18 cellular contexts compared by ENCODE assay signal in genomic region chr19:37695144-37695899, GRCh38. TPM values are rescaled to one million over a fixed set of nuclear protein-coding genes. Genes with fewer than 3 reads are reported as not detected.
DNase-seq lines count a peak whose midpoint lies in the region; ATAC-seq, FAIRE-seq and TF ChIP-seq lines count a peak whose summit lies in the region.
"Had no signal": no experiment of that assay in that cellular context is flagged by ENCODE, and none has a peak within 500 bp of the region (broad histone marks: within the 10 kb centered on the region; RNA-seq: fewer than 3 reads in every experiment).

No MANE protein-coding gene starts in this region.

- no peak overlapping the region for H3K18ac ChIP-seq in H1 (ENCODE audit: extremely low read depth, low read length)

- H3K9ac ChIP-seq in H1 (replicated peaks in 1 of 4; ENCODE audit: extremely low read depth in 1 of 4, low read depth in 3 of 4, low read length in 3 of 4) = no peak overlapping the region

- H3K23ac ChIP-seq in H1 (ENCODE audit: insufficient read length) = no peak overlapping the region

- no peaks in the 10 kb centered on the region for H3K79me1 ChIP-seq in H1 (ENCODE audit: low read depth, low read length)

- no peak overlapping the region for H2AFZ ChIP-seq in H1 (ENCODE audit: low read length)

- H3K23me2 ChIP-seq in H1 (ENCODE audit: low read depth, low read length) = peaks cover 4% of the 10 kb centered on the region

- H3K56ac ChIP-seq in H1 (replicated peaks; ENCODE audit: insufficient read length, low read depth, low read length) = no peak overlapping the region

- H4K20me1 ChIP-seq in H1 (replicated peaks in 1 of 2; ENCODE audit: control insufficient read depth in 1 of 2, insufficient read depth in 2 of 2, low read length in 2 of 2) = peaks cover 0 to 7% of the 10 kb centered on the region in 2 experiments

- no peak overlapping the region for H2AK5ac ChIP-seq in H1 (ENCODE audit: low read depth, low read length)

- no peak overlapping the region for H3K27ac ChIP-seq in H1 (ENCODE audit: low read depth, low read length)
- H3K27ac ChIP-seq: C4-2B had no signal

- peaks cover 8 to 13% of the 10 kb centered on the region in 2 experiments for H3K9me3 ChIP-seq in H1 (ENCODE audit: insufficient read depth in 2 of 2, low read depth in 1 of 2, low read length in 1 of 2)

- no peak for TF ChIP-seq CTCF in H1 (IDR thresholded peaks at IDR 0.05; ENCODE audit: control extremely low read depth in 1 of 3, insufficient read depth in 1 of 3, low read depth in 1 of 3, low read length in 3 of 3)

- H2BK120ac ChIP-seq in H1 (replicated peaks; ENCODE audit: low read depth, low read length) = no peak overlapping the region

- H2BK12ac ChIP-seq in H1 (ENCODE audit: low read depth, low read length) = no peak overlapping the region

- peak; percentile 48 for FAIRE-seq in H1 (lab: Jason Lieb, UNC)
- FAIRE-seq: A204.1, D721Med, GM19239 had no signal

- no peak overlapping the region for H2BK15ac ChIP-seq in H1 (ENCODE audit: low read length)

- DNase-seq in H7 (peak; percentile 58), H1 (ENCODE audit: low read depth in 1 of 2, low spot score in 2 of 2) (no peak), iPS-NIHi7 (ENCODE audit: extremely low spot score) (peak; percentile 38), left lobe of liver (ENCODE audit: low spot score) (no peak), NCI-H226 (no peak)
- no peak for DNase-seq in stimulated activated naive CD4-positive, alpha-beta T cell (lab: John Stamatoyannopoulos, UW)
- DNase-seq: AML-193; Caco-2; CD4-positive, alpha-beta T cell; DMS79; GF-D8; KG1 had no signal

- no peak overlapping the region for H3K4me2 ChIP-seq in H1 (ENCODE audit: insufficient read depth in 1 of 2, low read depth in 2 of 2, low read length in 2 of 2)

- WGBS in H1 (ENCODE audit: extremely low coverage in 1 of 2, insufficient coverage in 1 of 2, insufficient read length in 1 of 2, insufficient replicate concordance in 2 of 2, low coverage in 1 of 2, low lambda C conversion rate in 2 of 2, missing lambda C conversion rate in 1 of 2), 2 experiments = 58% methylated on average over 2 of the region's 3 CpGs; no CpG with 5 or more reads in 1 of the 2 experiments

- H2BK5ac ChIP-seq in H1 (ENCODE audit: low read depth, low read length) = no peak overlapping the region

- peaks cover 0 to 2% (median 0%) of the 10 kb centered on the region in 4 experiments; a peak in 1 of 7 replicates for H3K4me1 ChIP-seq in H1 (replicated peaks in 1 of 4; ENCODE audit: control insufficient read depth in 3 of 4, insufficient read depth in 4 of 4, low read length in 3 of 4)
- H3K4me1 ChIP-seq: HAP-1 had no signal

- H3K79me2 ChIP-seq in H1 (ENCODE audit: control insufficient read depth in 1 of 2, insufficient read depth in 2 of 2, low read length in 2 of 2) = no peaks in the 10 kb centered on the region

- ATAC-seq in left lobe of liver = no peak

- H3K27me3 ChIP-seq in H7 (ENCODE audit: control insufficient read depth, insufficient read depth, low read length) (peaks cover 17% of the 10 kb centered on the region; the same call in 1 of the 2 replicates), H1 (replicated peaks in 1 of 4; ENCODE audit: control insufficient read depth in 3 of 4, extremely low read depth in 1 of 4, insufficient read depth in 3 of 4, low read length in 3 of 4) (peaks cover 1 to 17% (median 9%) of the 10 kb centered on the region in 4 experiments; a peak in 5 of 7 replicates)

- H3K4ac ChIP-seq in H1 (replicated peaks; ENCODE audit: insufficient read length, low read depth, low read length) = no peak overlapping the region

- no peak overlapping the region for H4K91ac ChIP-seq in H1 (replicated peaks; ENCODE audit: insufficient read length, low read length)

- TF ChIP-seq EP300 in H1 (IDR thresholded peaks at IDR 0.05; ENCODE audit: borderline replicate concordance in 1 of 2, low read depth in 2 of 2, low read length in 2 of 2) = no peak

- no peak overlapping the region for H4K5ac ChIP-seq in H1 (ENCODE audit: insufficient read length, low read depth, low read length)

- no peak for TF ChIP-seq POLR2A in H1 (IDR thresholded peaks at IDR 0.05; ENCODE audit: control extremely low read depth in 1 of 2, low read depth in 2 of 2, low read length in 2 of 2)

- TF ChIP-seq RAD21 in H1 (IDR thresholded peaks at IDR 0.05 in 1 of 2, conservative IDR thresholded peaks at IDR 0.05 in 1 of 2; ENCODE audit: low read depth in 2 of 2, low read length in 2 of 2) = 0 out of 4 replicates have a peak, but pooled peaks of 1 of the 2 experiments have one; percentile 0

- no peak overlapping the region for H4K8ac ChIP-seq in H1 (ENCODE audit: extremely low read depth, insufficient read depth, low read length)

- no peak overlapping the region for H2BK20ac ChIP-seq in H1 (ENCODE audit: low read length)

- H3K4me3 ChIP-seq in H7 (ENCODE audit: insufficient read depth, low read depth, low read length) = no peak overlapping the region
- H3K4me3 ChIP-seq in H1 (ENCODE audit: extremely low read depth in 1 of 4, insufficient read depth in 2 of 4, low read depth in 3 of 4, low read length in 4 of 4) = no peak overlapping the region
- H3K4me3 ChIP-seq: HAP-1 had no signal

- H3K36me3 ChIP-seq in H7 (replicated peaks; ENCODE audit: control insufficient read depth, insufficient read depth, low read length) (peaks cover 6% of the 10 kb centered on the region), H1 (ENCODE audit: control insufficient read depth in 2 of 4, insufficient read depth in 4 of 4, low read length in 3 of 4) (peaks cover 4 to 36% (median 15%) of the 10 kb centered on the region in 4 experiments; a peak in 7 of 8 replicates)

- H3K14ac ChIP-seq in H1 (ENCODE audit: insufficient read length) = no peak overlapping the region

- CTCF ChIA-PET in H1 (lab: Charles Lee; ENCODE audit: partially characterized antibody) = interaction anchor here (0.7 kb wide), 1 partner anchor 569 kb away, joined by 4 read pairs; the partner anchor contains the start of gene SPINT2

- POLR2A ChIA-PET in H1 (lab: Charles Lee; ENCODE audit: partially characterized antibody) = interaction anchor here (0.6 to 2.4 kb wide), 7 partner anchors 8 to 350 kb away, joined by 3 to 11 read pairs (median 3); partner anchors contain the start of genes ZNF540 and ZNF571

TF ChIP-seq in H1, 55 proteins besides CTCF, POLR2A, EP300 and RAD21:
- TF ChIP-seq NANOG (IDR thresholded peaks at IDR 0.05; ENCODE audit: insufficient read depth, low read depth, low read length, poor library complexity, severe bottlenecking) (peak; percentile 50), TBP (IDR thresholded peaks at IDR 0.05; ENCODE audit: low read depth, low read length) (no peak)
TF ChIP-seq in H1: peak in this region for 1.

RNA-seq across cellular contexts. Expression of gene ZNF607, which starts 24.2 kb away (rescaled TPM):
- total RNA-seq in H7 (2014; rRNA removed; shearing (Covaris generic)) = 5.7 and 11.0 TPM in 2 replicates
- 15.9 and 17.4 TPM in 2 replicates for total RNA-seq in H1 (2021; fragmentation: NEBNext Ultra II Directional; extraction: Animal tissue kit (Norgen Biotek cat#: 25700))
- polyA plus RNA-seq in H1 (2011; rRNA removed) = 5.9 and 6.7 TPM in 2 replicates
- polyA plus RNA-seq in H1 (2011; cell fraction: cytosol; rRNA removed) = 6.7 TPM
- polyA plus RNA-seq in H1 (2011; cell fraction: nucleus; rRNA removed) = 7.9 TPM
- 8.5 to 11.0 TPM (median 9.3 TPM) in 4 replicates for polyA plus RNA-seq in H1 (2012, experiment 1 of 2)
- 1.4 TPM for polyA plus RNA-seq in H1 (2012, experiment 2 of 2)
- polyA plus RNA-seq in H1 (2013, experiment 1 of 2) = 4.8 TPM
- 4.9 TPM for polyA plus RNA-seq in H1 (2013, experiment 2 of 2)
- 17.5 and 17.9 TPM in 2 replicates for polyA minus RNA-seq in H1 (2011; rRNA and poly(A)+ RNA removed)
- 8.5 TPM for polyA minus RNA-seq in H1 (2011; cell fraction: cytosol; rRNA and poly(A)+ RNA removed)
- polyA minus RNA-seq in H1 (2011; cell fraction: nucleus; rRNA and poly(A)+ RNA removed) = 7.1 TPM
- 1.1 TPM for total RNA-seq in left lobe of liver

RNA-seq across cellular contexts. Expression of gene ZFP30, which starts 40.1 kb away (rescaled TPM):
- total RNA-seq in H7 (2014; rRNA removed; shearing (Covaris generic)) = 6.5 and 10.5 TPM in 2 replicates
- total RNA-seq in H1 (2021; fragmentation: NEBNext Ultra II Directional; extraction: Animal tissue kit (Norgen Biotek cat#: 25700)) = 6.1 and 8.7 TPM in 2 replicates
- 1.3 and 1.4 TPM in 2 replicates for polyA plus RNA-seq in H1 (2011; rRNA removed)
- polyA plus RNA-seq in H1 (2011; cell fraction: cytosol; rRNA removed) = 1.6 TPM
- 3.6 TPM for polyA plus RNA-seq in H1 (2011; cell fraction: nucleus; rRNA removed)
- 3.2 to 4.7 TPM (median 4.0 TPM) in 4 replicates for polyA plus RNA-seq in H1 (2012, experiment 1 of 2)
- 0.37 TPM for polyA plus RNA-seq in H1 (2012, experiment 2 of 2)
- 2.9 TPM for polyA plus RNA-seq in H1 (2013, experiment 1 of 2)
- polyA plus RNA-seq in H1 (2013, experiment 2 of 2) = 2.5 TPM
- 4.7 and 6.9 TPM in 2 replicates for polyA minus RNA-seq in H1 (2011; rRNA and poly(A)+ RNA removed)
- polyA minus RNA-seq in H1 (2011; cell fraction: cytosol; rRNA and poly(A)+ RNA removed) = 2.3 TPM
- polyA minus RNA-seq in H1 (2011; cell fraction: nucleus; rRNA and poly(A)+ RNA removed) = 9.9 TPM
- total RNA-seq in left lobe of liver = 4.1 TPM
- total RNA-seq: HT-29 had no signal

Comparison
In these comparisons a context has a peak if more than half of its experiments do, and no peak if none do; other contexts are left out.
1. DNase-seq: peak in H7 (single experiment) and iPS-NIHi7 (single experiment); none in H1 (0 of 2), left lobe of liver (single experiment), NCI-H226 (single experiment) and stimulated activated naive CD4-positive, alpha-beta T cell (0 of 6).